1 cellular context compared by ENCODE assay signal in the genomic region with DNA sequence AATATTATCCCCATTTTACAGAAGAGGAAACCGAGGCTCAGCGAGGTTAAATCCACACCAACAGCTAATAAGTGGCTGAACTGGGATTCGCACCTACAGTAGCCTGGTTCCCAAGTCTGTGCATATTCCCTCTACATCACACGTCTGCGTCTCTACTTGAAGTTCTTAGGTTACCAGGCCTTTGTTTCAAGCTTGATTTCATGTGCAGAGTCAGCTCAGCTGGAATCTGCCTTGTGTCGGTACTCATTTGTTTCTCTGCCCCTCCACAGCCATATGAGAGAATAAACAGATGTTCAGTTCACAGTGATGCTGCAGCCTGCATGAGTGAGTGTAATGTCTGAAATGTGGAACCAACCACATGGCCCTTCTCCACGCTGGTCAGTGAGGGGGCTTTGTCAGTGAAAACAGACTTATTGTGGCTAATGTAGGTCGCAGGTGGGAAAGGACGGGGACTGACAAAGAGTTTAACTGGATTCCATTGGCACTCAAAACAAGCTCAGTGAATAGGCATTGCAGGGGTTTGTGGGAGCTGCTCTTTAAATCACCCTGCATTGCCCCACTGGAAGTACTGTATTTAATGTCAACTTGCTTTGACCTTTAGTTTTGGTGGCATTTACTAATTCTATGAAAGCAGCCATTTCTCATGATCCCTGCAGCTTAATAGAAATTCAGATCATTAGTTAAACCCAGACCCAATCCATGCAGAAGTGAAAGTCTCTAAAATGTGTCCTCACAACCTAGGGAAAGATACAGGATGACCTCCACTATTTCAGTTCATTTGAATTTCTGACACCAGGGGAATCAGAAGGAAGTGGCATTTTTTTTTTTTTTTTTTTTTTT.
TF ChIP-seq lines count a peak whose summit lies in the region.

No MANE protein-coding gene starts in this region.

TF ChIP-seq in WTC11, 78 proteins besides CTCF, POLR2A, EP300 and RAD21 (continued from another document):
- TF ChIP-seq, protein P1, sequence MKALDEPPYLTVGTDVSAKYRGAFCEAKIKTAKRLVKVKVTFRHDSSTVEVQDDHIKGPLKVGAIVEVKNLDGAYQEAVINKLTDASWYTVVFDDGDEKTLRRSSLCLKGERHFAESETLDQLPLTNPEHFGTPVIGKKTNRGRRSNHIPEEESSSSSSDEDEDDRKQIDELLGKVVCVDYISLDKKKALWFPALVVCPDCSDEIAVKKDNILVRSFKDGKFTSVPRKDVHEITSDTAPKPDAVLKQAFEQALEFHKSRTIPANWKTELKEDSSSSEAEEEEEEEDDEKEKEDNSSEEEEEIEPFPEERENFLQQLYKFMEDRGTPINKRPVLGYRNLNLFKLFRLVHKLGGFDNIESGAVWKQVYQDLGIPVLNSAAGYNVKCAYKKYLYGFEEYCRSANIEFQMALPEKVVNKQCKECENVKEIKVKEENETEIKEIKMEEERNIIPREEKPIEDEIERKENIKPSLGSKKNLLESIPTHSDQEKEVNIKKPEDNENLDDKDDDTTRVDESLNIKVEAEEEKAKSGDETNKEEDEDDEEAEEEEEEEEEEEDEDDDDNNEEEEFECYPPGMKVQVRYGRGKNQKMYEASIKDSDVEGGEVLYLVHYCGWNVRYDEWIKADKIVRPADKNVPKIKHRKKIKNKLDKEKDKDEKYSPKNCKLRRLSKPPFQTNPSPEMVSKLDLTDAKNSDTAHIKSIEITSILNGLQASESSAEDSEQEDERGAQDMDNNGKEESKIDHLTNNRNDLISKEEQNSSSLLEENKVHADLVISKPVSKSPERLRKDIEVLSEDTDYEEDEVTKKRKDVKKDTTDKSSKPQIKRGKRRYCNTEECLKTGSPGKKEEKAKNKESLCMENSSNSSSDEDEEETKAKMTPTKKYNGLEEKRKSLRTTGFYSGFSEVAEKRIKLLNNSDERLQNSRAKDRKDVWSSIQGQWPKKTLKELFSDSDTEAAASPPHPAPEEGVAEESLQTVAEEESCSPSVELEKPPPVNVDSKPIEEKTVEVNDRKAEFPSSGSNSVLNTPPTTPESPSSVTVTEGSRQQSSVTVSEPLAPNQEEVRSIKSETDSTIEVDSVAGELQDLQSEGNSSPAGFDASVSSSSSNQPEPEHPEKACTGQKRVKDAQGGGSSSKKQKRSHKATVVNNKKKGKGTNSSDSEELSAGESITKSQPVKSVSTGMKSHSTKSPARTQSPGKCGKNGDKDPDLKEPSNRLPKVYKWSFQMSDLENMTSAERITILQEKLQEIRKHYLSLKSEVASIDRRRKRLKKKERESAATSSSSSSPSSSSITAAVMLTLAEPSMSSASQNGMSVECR (CRISPR knock-in tag; IDR thresholded peaks at IDR 0.05; ENCODE audit: borderline replicate concordance): no peak
- TF ChIP-seq ZNF121 (CRISPR knock-in tag; IDR thresholded peaks at IDR 0.05) (no peak), RELA (CRISPR knock-in tag; IDR thresholded peaks at IDR 0.05; ENCODE audit: borderline replicate concordance) (no peak)
- TF ChIP-seq, protein P2, sequence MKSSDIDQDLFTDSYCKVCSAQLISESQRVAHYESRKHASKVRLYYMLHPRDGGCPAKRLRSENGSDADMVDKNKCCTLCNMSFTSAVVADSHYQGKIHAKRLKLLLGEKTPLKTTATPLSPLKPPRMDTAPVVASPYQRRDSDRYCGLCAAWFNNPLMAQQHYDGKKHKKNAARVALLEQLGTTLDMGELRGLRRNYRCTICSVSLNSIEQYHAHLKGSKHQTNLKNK (CRISPR knock-in tag; IDR thresholded peaks at IDR 0.05): no peak
- TF ChIP-seq, protein P3, sequence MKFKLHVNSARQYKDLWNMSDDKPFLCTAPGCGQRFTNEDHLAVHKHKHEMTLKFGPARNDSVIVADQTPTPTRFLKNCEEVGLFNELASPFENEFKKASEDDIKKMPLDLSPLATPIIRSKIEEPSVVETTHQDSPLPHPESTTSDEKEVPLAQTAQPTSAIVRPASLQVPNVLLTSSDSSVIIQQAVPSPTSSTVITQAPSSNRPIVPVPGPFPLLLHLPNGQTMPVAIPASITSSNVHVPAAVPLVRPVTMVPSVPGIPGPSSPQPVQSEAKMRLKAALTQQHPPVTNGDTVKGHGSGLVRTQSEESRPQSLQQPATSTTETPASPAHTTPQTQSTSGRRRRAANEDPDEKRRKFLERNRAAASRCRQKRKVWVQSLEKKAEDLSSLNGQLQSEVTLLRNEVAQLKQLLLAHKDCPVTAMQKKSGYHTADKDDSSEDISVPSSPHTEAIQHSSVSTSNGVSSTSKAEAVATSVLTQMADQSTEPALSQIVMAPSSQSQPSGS (CRISPR knock-in tag; IDR thresholded peaks at IDR 0.05; ENCODE audit: borderline replicate concordance, low read depth): no peak
